2 cellular contexts compared by ENCODE assay signal in the genomic region with DNA sequence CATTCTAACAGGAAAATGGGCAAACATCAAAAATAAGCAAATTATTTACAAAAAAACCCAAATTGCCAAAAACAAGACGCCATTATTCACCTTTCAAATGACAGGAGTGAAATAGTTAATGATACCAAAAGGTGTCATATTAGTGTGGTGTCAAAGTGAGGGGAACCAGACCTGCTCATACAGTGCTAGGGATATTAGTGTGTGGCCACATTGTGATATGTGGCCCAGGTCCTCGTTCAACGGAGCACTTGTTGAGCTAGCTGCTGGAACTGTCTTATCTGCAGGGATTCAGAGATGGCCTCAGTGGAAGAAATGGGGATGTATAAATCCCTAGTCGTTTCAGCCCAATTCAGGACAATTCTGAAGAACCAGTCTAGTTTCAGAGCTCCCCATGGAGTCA.
TF ChIP-seq lines count a peak whose summit lies in the region.

No MANE protein-coding gene starts in this region.

TF ChIP-seq in HEK293, 187 proteins besides CTCF, POLR2A, EP300 and RAD21 (continued from another document):
- TF ChIP-seq ZNF529 (tag by site-specific recombination; IDR thresholded peaks at IDR 0.05; ENCODE audit: insufficient replicate concordance) = no peak

TF ChIP-seq in K562, 482 proteins besides CTCF, POLR2A, EP300 and RAD21 (continued from another document):
- TF ChIP-seq, protein P1, sequence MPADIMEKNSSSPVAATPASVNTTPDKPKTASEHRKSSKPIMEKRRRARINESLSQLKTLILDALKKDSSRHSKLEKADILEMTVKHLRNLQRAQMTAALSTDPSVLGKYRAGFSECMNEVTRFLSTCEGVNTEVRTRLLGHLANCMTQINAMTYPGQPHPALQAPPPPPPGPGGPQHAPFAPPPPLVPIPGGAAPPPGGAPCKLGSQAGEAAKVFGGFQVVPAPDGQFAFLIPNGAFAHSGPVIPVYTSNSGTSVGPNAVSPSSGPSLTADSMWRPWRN (IDR thresholded peaks at IDR 0.05; ENCODE audit: low read depth) = no peak
- TF ChIP-seq NCOA1 (IDR thresholded peaks at IDR 0.05; ENCODE audit: low read depth) (no peak), IRF9 (tag; IDR thresholded peaks at IDR 0.05) (no peak), GABPB2 (CRISPR knock-in tag; conservative IDR thresholded peaks at IDR 0.05) (no peak), ZNF282 (CRISPR knock-in tag; IDR thresholded peaks at IDR 0.05) (no peak), SRSF9 (IDR thresholded peaks at IDR 0.05; ENCODE audit: borderline replicate concordance, low read depth, low read length) (no peak), ARNT (IDR thresholded peaks at IDR 0.05) (no peak), CCNT2 (IDR thresholded peaks at IDR 0.05; ENCODE audit: borderline replicate concordance, extremely low read depth, insufficient read length, low read depth, low read length) (no peak), ZNF384 (IDR thresholded peaks at IDR 0.05; ENCODE audit: low read depth, low read length) (no peak), MXD1 (CRISPR knock-in tag; IDR thresholded peaks at IDR 0.05; ENCODE audit: borderline replicate concordance, poor library complexity, severe bottlenecking) (no peak), KLF10 (CRISPR knock-in tag; IDR thresholded peaks at IDR 0.05) (no peak), MBD2 (IDR thresholded peaks at IDR 0.05; ENCODE audit: borderline replicate concordance, low read depth) (no peak), BRD9 (IDR thresholded peaks at IDR 0.05; ENCODE audit: low read depth, partially characterized antibody) (no peak), HBP1 (CRISPR knock-in tag; IDR thresholded peaks at IDR 0.05) (no peak), TRIM25 (IDR thresholded peaks at IDR 0.05; ENCODE audit: borderline replicate concordance) (no peak)
- TF ChIP-seq, protein P2, sequence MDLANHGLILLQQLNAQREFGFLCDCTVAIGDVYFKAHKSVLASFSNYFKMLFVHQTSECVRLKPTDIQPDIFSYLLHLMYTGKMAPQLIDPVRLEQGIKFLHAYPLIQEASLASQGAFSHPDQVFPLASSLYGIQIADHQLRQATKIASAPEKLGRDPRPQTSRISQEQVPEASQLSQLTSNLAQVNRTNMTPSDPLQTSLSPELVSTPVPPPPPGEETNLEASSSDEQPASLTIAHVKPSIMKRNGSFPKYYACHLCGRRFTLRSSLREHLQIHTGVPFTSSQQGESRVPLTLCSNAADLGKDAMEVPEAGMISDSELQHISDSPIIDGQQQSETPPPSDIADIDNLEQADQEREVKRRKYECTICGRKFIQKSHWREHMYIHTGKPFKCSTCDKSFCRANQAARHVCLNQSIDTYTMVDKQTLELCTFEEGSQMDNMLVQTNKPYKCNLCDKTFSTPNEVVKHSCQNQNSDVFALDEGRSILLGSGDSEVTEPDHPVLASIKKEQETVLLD (IDR thresholded peaks at IDR 0.05) = no peak
